ENCODE assay signal across 12 cellular contexts in the genomic region with DNA sequence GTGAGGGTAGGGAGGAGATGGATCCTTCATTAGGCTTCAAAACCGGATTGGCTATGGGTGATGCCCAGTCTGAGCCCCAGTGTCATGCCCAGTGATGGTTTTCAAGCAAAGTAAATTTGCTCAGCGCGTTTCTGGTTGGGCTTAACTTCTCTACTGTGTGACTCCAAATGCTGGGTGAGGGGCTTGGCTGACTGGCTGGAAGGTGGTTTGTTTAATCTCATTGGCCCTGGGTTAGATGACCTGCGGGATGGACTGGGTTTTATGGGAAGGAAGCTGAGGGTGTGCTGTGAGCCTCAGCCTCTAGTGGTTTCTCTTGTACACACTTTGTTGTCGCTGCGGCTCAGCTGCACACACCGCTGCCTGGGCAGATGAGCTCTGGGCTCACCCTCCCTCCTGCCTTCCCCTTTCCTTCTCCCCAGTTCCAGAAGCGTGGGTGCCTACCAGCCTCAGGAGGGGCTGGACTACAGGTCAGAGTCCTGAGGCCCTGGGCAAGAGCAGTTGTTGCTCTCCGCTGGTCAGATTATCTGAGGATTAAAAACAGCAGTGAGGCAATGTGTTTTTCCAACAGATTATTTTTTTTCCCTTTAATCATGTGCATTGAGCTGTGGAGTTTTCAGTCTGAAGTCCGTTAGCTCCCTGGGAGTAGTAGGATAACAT. TPM values are rescaled to one million over a fixed set of nuclear protein-coding genes. Genes with fewer than 3 reads are reported as not detected.
DNase-seq lines count a peak whose midpoint lies in the region; ATAC-seq and TF ChIP-seq lines count a peak whose summit lies in the region.
"Had no signal": no experiment of that assay in that cellular context is flagged by ENCODE, and none has a peak within 500 bp of the region (broad histone marks: within the 10 kb centered on the region; RNA-seq: fewer than 3 reads in every experiment).

No MANE protein-coding gene starts in this region.

- no peaks in the 10 kb centered on the region for H3K36me3 Mint-ChIP-seq in naive B cell
- H3K36me3 Mint-ChIP-seq in activated CD4-positive, alpha-beta memory T cell treated with anti-CD3 and anti-CD28 coated beads, Interleukin-2, amount 10 ng/mL, durations not matched to agents 7 days and 5 days (ENCODE audit: low read depth): no peaks in the 10 kb centered on the region
- H3K36me3 Mint-ChIP-seq: immature natural killer cell had no signal

- H3K4me3 ChIP-seq in A673 (ENCODE audit: low read depth, low read length, poor library complexity, severe bottlenecking) (no peak overlapping the region), ascending aorta (no peak overlapping the region), left lung (no peak overlapping the region)
- H3K4me3 ChIP-seq: pancreas had no signal

- peaks cover 0 to 9% (median 0%) of the 10 kb centered on the region in 3 donors for H3K27me3 Mint-ChIP-seq in naive B cell
- no peaks in the 10 kb centered on the region for H3K27me3 Mint-ChIP-seq in activated CD4-positive, alpha-beta memory T cell treated with anti-CD3 and anti-CD28 coated beads, Interleukin-2, amount 10 ng/mL, durations not matched to agents 7 days and 5 days

- no peak for DNase-seq in A673 (ENCODE audit: low spot score)
- no peak for DNase-seq in ascending aorta (ENCODE audit: low spot score in 2 of 2)
- DNase-seq in naive B cell: no peak
- DNase-seq in activated CD4-positive, alpha-beta memory T cell treated with anti-CD3 and anti-CD28 coated beads, Interleukin-2, amount 10 ng/mL, durations not matched to agents 7 days and 5 days: no peak
- DNase-seq in left lung: no peak
- DNase-seq: immature natural killer cell, MM.1S, pancreas had no signal

- H3K27ac ChIP-seq in A673 (ENCODE audit: low read depth, low read length, poor library complexity, severe bottlenecking) (peak overlapping the region; percentile 37), ascending aorta (peak overlapping the region; percentile 31 to 43), left lung (no peak overlapping the region)

- TF ChIP-seq CTCF in A673 (conservative IDR thresholded peaks at IDR 0.05; ENCODE audit: low read depth, low read length): no peak
- no peak for TF ChIP-seq CTCF in ascending aorta (IDR thresholded peaks at IDR 0.05)
- no peak for TF ChIP-seq CTCF in left lung (IDR thresholded peaks at IDR 0.05)

- H3K4me3 Mint-ChIP-seq in naive B cell: peak overlapping the region in 2 of 8 donors; percentile 14 to 17
- no peak overlapping the region for H3K4me3 Mint-ChIP-seq in activated CD4-positive, alpha-beta memory T cell treated with anti-CD3 and anti-CD28 coated beads, Interleukin-2, amount 10 ng/mL, durations not matched to agents 7 days and 5 days

- ATAC-seq in HG02610 (IDR thresholded peaks at IDR 0.05; ENCODE audit: unreplicated experiment) (peak; percentile 28), naive B cell (ENCODE audit: low read depth in 2 of 2) (no peak), left lung (no peak), GM21526 (IDR thresholded peaks at IDR 0.05; ENCODE audit: low FRiP score, unreplicated experiment) (no peak), HG02870 (IDR thresholded peaks at IDR 0.05; ENCODE audit: unreplicated experiment) (no peak)
- ATAC-seq: activated naive CD4-positive, alpha-beta T cell treated with anti-CD3 and anti-CD28 coated beads, Interleukin-2, amount 50 U/mL, for 72 hours; pancreas had no signal

- H3K9me3 ChIP-seq in A673 (ENCODE audit: low read depth, low read length, poor library complexity, severe bottlenecking) (no peaks in the 10 kb centered on the region), ascending aorta (no peaks in the 10 kb centered on the region), left lung (no peaks in the 10 kb centered on the region)
- H3K9me3 ChIP-seq: pancreas had no signal

- BruUV-seq in A673 (replicated peaks; lab: Mats Ljungman, UMichigan): no TSS peak

- H3K4me1 ChIP-seq in A673 (ENCODE audit: insufficient read depth, low read length, poor library complexity, severe bottlenecking): peaks cover 31% of the 10 kb centered on the region
- peaks cover 34 to 53% of the 10 kb centered on the region in 2 donors for H3K4me1 ChIP-seq in ascending aorta
- H3K4me1 ChIP-seq in left lung: peaks cover 52 to 68% of the 10 kb centered on the region in 2 donors

- peaks cover 37 to 55% (median 46%) of the 10 kb centered on the region in 3 donors for H3K4me1 Mint-ChIP-seq in naive B cell
- peaks cover 29% of the 10 kb centered on the region for H3K4me1 Mint-ChIP-seq in activated CD4-positive, alpha-beta memory T cell treated with anti-CD3 and anti-CD28 coated beads, Interleukin-2, amount 10 ng/mL, durations not matched to agents 7 days and 5 days

- CTCF ChIA-PET in A673 (lab: Charles Lee): no interaction called here
- CTCF ChIA-PET in activated CD4-positive, alpha-beta memory T cell treated with anti-CD3 and anti-CD28 coated beads, Interleukin-2, amount 10 ng/mL, durations not matched to agents 7 days and 5 days (lab: Charles Lee): no interaction called here

- H3K27me3 ChIP-seq in A673 (replicated peaks; ENCODE audit: insufficient read depth, low read depth, low read length, poor library complexity): no peaks in the 10 kb centered on the region
- H3K27me3 ChIP-seq in ascending aorta: no peaks in the 10 kb centered on the region
- H3K27me3 ChIP-seq in left lung: no peaks in the 10 kb centered on the region
- H3K27me3 ChIP-seq: pancreas had no signal

- H3K9me3 Mint-ChIP-seq in naive B cell: no peaks in the 10 kb centered on the region
- H3K9me3 Mint-ChIP-seq in activated CD4-positive, alpha-beta memory T cell treated with anti-CD3 and anti-CD28 coated beads, Interleukin-2, amount 10 ng/mL, durations not matched to agents 7 days and 5 days: no peaks in the 10 kb centered on the region
- H3K9me3 Mint-ChIP-seq: activated naive CD4-positive, alpha-beta T cell treated with anti-CD3 and anti-CD28 coated beads, Interleukin-2, amount 50 U/mL, for 72 hours; immature natural killer cell had no signal

- H3K36me3 ChIP-seq in A673 (ENCODE audit: insufficient read depth, low read length, poor library complexity, severe bottlenecking): no peaks in the 10 kb centered on the region
- H3K36me3 ChIP-seq in ascending aorta: no peaks in the 10 kb centered on the region
- H3K36me3 ChIP-seq in left lung: peaks cover 0 to 7% of the 10 kb centered on the region in 2 donors
- H3K36me3 ChIP-seq: pancreas had no signal

- H3K27ac Mint-ChIP-seq in naive B cell: peak overlapping the region in 4 of 6 donors; percentile 9 to 40 (median 18)
- H3K27ac Mint-ChIP-seq in activated CD4-positive, alpha-beta memory T cell treated with anti-CD3 and anti-CD28 coated beads, Interleukin-2, amount 10 ng/mL, durations not matched to agents 7 days and 5 days: no peak overlapping the region

- intact Hi-C loops in A673 (cut with micrococcal nuclease; ENCODE audit: unreplicated experiment) (no loop called here), ascending aorta (cut with DNase I) (loop anchor here (5.0 kb wide), 1 partner anchor 48 kb away; no protein-coding TSS in a partner anchor), left lung (cut with DNase I) (no loop called here)

- POLR2A ChIA-PET in A673 (lab: Charles Lee; ENCODE audit: low non-redundant PET): no interaction called here
- POLR2A ChIA-PET in activated CD4-positive, alpha-beta memory T cell treated with anti-CD3 and anti-CD28 coated beads, Interleukin-2, amount 10 ng/mL, durations not matched to agents 7 days and 5 days (lab: Charles Lee): no interaction called here

RNA-seq across cellular contexts. Expression of a gene that starts 18.6 kb away (rescaled TPM):
- total RNA-seq in A673 (2021) (28.6 and 33.4 TPM in 2 replicates), ascending aorta (21.3 TPM), left lung (10 to 100 TPM; 30.3 to 44.8 TPM)
- polyA plus RNA-seq in naive B cell (ENCODE audit: low read depth in 6 of 6): 1 to 10 TPM; 1.7 to 4.4 (median 2.2) TPM
- 10 to 100 TPM; 10.1 to 13.5 TPM for total RNA-seq in activated CD4-positive, alpha-beta memory T cell treated with anti-CD3 and anti-CD28 coated beads, Interleukin-2, amount 10 ng/mL, durations not matched to agents 7 days and 5 days

RNA-seq across cellular contexts. Expression of a gene that starts 57.9 kb away (rescaled TPM):
- 7.6 and 9.2 TPM in 2 replicates for total RNA-seq in A673 (2021)
- total RNA-seq in ascending aorta: 0.85 TPM
- polyA plus RNA-seq in naive B cell (ENCODE audit: low read depth in 6 of 6): not detected
- under 1 TPM in 1 of 2 experiments, not detected in 1; 0.30 TPM for total RNA-seq in activated CD4-positive, alpha-beta memory T cell treated with anti-CD3 and anti-CD28 coated beads, Interleukin-2, amount 10 ng/mL, durations not matched to agents 7 days and 5 days
- under 1 TPM; 0.61 to 0.89 TPM for total RNA-seq in left lung
- total RNA-seq: activated naive CD4-positive, alpha-beta T cell treated with anti-CD3 and anti-CD28 coated beads, Interleukin-2, amount 50 U/mL, for 72 hours had no signal
- polyA plus RNA-seq: immature natural killer cell had no signal

Comparison
In these comparisons a context has a peak if more than half of its experiments do, and no peak if none do; other contexts are left out.
1. H3K27ac ChIP-seq: peak in A673 (single experiment) and ascending aorta (2 of 2); none in left lung (0 of 2).